ENCODE assay signal across 1 cellular context in the genomic region with DNA sequence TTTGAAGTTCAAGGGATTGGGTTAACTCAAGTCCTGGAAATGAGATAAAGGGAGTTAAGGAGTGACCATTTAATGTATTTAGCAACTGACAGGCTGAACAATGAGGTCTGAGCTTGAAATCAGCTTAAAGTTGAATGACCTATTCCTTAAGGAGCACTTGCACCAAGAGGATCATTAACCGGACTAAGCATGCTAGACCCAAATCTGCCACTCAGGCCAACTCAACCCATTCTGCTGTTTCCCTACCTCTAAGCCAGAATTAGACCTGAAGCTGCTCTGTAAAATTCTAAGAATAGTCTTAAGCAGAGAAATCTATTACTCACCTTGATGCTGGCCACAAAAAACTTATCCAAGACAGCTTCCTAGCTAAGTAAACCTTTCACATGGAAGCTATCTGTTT.
TF ChIP-seq lines count a peak whose summit lies in the region.

No MANE protein-coding gene starts in this region.

TF ChIP-seq in A549, 52 proteins besides CTCF, POLR2A, EP300 and RAD21:
- TF ChIP-seq MAFK (IDR thresholded peaks at IDR 0.05; ENCODE audit: partially characterized antibody): no peak
- TF ChIP-seq PHF8 (IDR thresholded peaks at IDR 0.05; ENCODE audit: borderline replicate concordance, low read depth): no peak
- no peak for TF ChIP-seq CEBPB (IDR thresholded peaks at IDR 0.05)
- TF ChIP-seq, protein P1, sequence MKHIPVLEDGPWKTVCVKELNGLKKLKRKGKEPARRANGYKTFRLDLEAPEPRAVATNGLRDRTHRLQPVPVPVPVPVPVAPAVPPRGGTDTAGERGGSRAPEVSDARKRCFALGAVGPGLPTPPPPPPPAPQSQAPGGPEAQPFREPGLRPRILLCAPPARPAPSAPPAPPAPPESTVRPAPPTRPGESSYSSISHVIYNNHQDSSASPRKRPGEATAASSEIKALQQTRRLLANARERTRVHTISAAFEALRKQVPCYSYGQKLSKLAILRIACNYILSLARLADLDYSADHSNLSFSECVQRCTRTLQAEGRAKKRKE (CRISPR knock-in tag; IDR thresholded peaks at IDR 0.05; ENCODE audit: low read depth): no peak
- no peak for TF ChIP-seq ZC3H11A (IDR thresholded peaks at IDR 0.05)
- TF ChIP-seq JUNB (IDR thresholded peaks at IDR 0.05): no peak
- TF ChIP-seq, protein P2, sequence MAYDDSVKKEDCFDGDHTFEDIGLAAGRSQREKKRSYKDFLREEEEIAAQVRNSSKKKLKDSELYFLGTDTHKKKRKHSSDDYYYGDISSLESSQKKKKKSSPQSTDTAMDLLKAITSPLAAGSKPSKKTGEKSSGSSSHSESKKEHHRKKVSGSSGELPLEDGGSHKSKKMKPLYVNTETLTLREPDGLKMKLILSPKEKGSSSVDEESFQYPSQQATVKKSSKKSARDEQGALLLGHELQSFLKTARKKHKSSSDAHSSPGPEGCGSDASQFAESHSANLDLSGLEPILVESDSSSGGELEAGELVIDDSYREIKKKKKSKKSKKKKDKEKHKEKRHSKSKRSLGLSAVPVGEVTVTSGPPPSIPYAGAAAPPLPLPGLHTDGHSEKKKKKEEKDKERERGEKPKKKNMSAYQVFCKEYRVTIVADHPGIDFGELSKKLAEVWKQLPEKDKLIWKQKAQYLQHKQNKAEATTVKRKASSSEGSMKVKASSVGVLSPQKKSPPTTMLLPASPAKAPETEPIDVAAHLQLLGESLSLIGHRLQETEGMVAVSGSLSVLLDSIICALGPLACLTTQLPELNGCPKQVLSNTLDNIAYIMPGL (CRISPR knock-in tag; IDR thresholded peaks at IDR 0.05; ENCODE audit: borderline replicate concordance): no peak
